17 cellular contexts compared by ENCODE assay signal in the genomic region with DNA sequence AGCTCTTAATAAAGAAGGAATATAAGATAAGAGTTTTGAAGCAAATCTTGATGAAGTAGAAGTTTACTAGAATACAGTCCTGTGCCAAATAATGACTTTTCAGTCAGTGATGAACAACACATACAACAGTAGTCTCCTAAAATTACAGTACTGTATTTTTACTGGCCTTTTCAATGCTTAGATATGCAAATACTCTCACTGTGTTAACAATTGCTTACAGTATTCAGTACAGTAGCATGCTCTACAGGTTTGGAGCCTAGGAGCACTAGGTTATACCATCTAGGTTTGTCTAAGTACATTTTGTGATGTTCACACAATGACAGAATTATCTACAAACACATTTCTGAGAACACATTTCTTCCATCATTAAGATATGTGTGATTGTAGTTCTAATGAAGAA.
"Had no signal": no experiment of that assay in that cellular context is flagged by ENCODE, and none has a peak within 500 bp of the region (broad histone marks: within the 10 kb centered on the region; RNA-seq: fewer than 3 reads in every experiment).

No MANE protein-coding gene starts in this region.

- H3K27me3 ChIP-seq: adrenal gland, colonic mucosa, foreskin keratinocyte, left lung, sigmoid colon had no signal

- FAIRE-seq: endothelial cell of umbilical vein had no signal

- H3K36me3 ChIP-seq: adrenal gland, colonic mucosa, left lung, sigmoid colon had no signal

- H3K9me3 ChIP-seq: adrenal gland, colonic mucosa, sigmoid colon had no signal

- DNase-seq: activated B cell treated with CpG ODN at 0.5 μM for 24 hours; activated CD4-positive, alpha-beta T cell treated with anti-CD3 and anti-CD28 coated beads, Interleukin-2, amount 10 ng/mL, durations not matched to agents 7 days and 5 days; activated naive CD4-positive, alpha-beta T cell treated with anti-CD3 and anti-CD28 coated beads, Interleukin-2, amount 50 U/mL, for 16 hours; activated T-cell treated with anti-CD3 and anti-CD28 coated beads, Interleukin-2, amount 50 U/mL, for 1 hour; adrenal gland; caudate nucleus; colonic mucosa; foreskin keratinocyte; head of caudate nucleus; islet precursor cell; left lung; sigmoid colon; stimulated activated CD4-positive, alpha-beta T cell treated with anti-CD3 and anti-CD28 coated beads, Interleukin-2, amount 100 ng/mL, for 48 hours; stimulated activated naive CD4-positive, alpha-beta T cell treated with Interleukin-2 at 50 U/mL for 16 hours; trophoblast cell had no signal

- H3K4me3 ChIP-seq: adrenal gland, colonic mucosa, left lung, sigmoid colon had no signal

- H3K4me1 ChIP-seq: adrenal gland, colonic mucosa, foreskin keratinocyte, left lung, sigmoid colon had no signal

- ATAC-seq: foreskin keratinocyte; left lung; natural killer cell treated with Interleukin-12 subunit alpha and Interleukin-12 subunit beta and Interleukin-15 and Interleukin-18, amount 100 ng/mL, for 72 hours had no signal

- H3K27ac ChIP-seq: adrenal gland, colonic mucosa, foreskin keratinocyte, left lung, sigmoid colon had no signal
